Comparison of ENCODE assay signal across 1 cellular context in genomic region chr15:52466134-52466701, GRCh38.
A peak's percentile ranks its signal among the peaks of the same experiment; 100 is the strongest.
TF ChIP-seq lines count a peak whose summit lies in the region.

No MANE protein-coding gene starts in this region.

TF ChIP-seq in GM12878, 131 proteins besides CTCF, POLR2A, EP300 and RAD21 (continued from another document and continues in another):
- TF ChIP-seq, protein P1, sequence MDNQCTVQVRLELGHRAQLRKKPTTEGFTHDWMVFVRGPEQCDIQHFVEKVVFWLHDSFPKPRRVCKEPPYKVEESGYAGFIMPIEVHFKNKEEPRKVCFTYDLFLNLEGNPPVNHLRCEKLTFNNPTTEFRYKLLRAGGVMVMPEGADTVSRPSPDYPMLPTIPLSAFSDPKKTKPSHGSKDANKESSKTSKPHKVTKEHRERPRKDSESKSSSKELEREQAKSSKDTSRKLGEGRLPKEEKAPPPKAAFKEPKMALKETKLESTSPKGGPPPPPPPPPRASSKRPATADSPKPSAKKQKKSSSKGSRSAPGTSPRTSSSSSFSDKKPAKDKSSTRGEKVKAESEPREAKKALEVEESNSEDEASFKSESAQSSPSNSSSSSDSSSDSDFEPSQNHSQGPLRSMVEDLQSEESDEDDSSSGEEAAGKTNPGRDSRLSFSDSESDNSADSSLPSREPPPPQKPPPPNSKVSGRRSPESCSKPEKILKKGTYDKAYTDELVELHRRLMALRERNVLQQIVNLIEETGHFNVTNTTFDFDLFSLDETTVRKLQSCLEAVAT (IDR thresholded peaks at IDR 0.05) = peak; percentile 80
- TF ChIP-seq CREB1 (IDR thresholded peaks at IDR 0.05; ENCODE audit: low read depth) (0 out of 2 replicates have a peak, but pooled peaks have one; percentile 59), KDM1A (IDR thresholded peaks at IDR 0.05; ENCODE audit: borderline replicate concordance) (no peak), IKZF2 (IDR thresholded peaks at IDR 0.05) (peak; percentile 94 to 96), NFXL1 (IDR thresholded peaks at IDR 0.05; ENCODE audit: borderline replicate concordance) (no peak), RUNX3 (IDR thresholded peaks at IDR 0.05; ENCODE audit: low read length) (peak; percentile 95), CBFB (IDR thresholded peaks at IDR 0.05; ENCODE audit: low read depth) (peak; percentile 86), ETV6 (conservative IDR thresholded peaks at IDR 0.05 in 1 of 2, IDR thresholded peaks at IDR 0.05 in 1 of 2; ENCODE audit: borderline replicate concordance in 1 of 2, low read depth in 1 of 2) (peak in 1 of 2 experiments; percentile 75; a peak in 2 of 4 replicates), POU2F2 (IDR thresholded peaks at IDR 0.05; ENCODE audit: borderline replicate concordance, low read depth, low read length) (peak; percentile 72; the same call in 2 of the 3 replicates), PML (IDR thresholded peaks at IDR 0.05; ENCODE audit: low read length) (peak; percentile 47; the same call in 1 of the 2 replicates), ZBTB4 (CRISPR knock-in tag; IDR thresholded peaks at IDR 0.05) (no peak), ZBED1 (IDR thresholded peaks at IDR 0.05; ENCODE audit: borderline replicate concordance) (peak; percentile 76), SP1 (IDR thresholded peaks at IDR 0.05; ENCODE audit: low read depth, low read length) (peak; percentile 67), TCF7 (IDR thresholded peaks at IDR 0.05; ENCODE audit: borderline replicate concordance) (peak; percentile 59; the same call in 1 of the 2 replicates), BRCA1 (IDR thresholded peaks at IDR 0.05; ENCODE audit: low read depth, low read length) (no peak), JUNB (IDR thresholded peaks at IDR 0.05) (peak; percentile 46; the same call in 1 of the 2 replicates), ELK1 (IDR thresholded peaks at IDR 0.05; ENCODE audit: low read depth, low read length) (no peak), BHLHE40 (IDR thresholded peaks at IDR 0.05; ENCODE audit: borderline replicate concordance in 1 of 2, low read depth in 2 of 2, low read length in 1 of 2) (peak; percentile 82 to 84; a peak in 3 of 4 replicates), IKZF1 (conservative IDR thresholded peaks at IDR 0.05) (peak; percentile 96), MEF2A (IDR thresholded peaks at IDR 0.05; ENCODE audit: insufficient read depth, low read depth, low read length) (peak; percentile 85), ATF2 (IDR thresholded peaks at IDR 0.05; ENCODE audit: low read length) (peak; percentile 79; the same call in 1 of the 2 replicates), EZH2 (IDR thresholded peaks at IDR 0.05; ENCODE audit: borderline replicate concordance, control insufficient read depth, low read depth, low read length) (0 out of 2 replicates have a peak, but pooled peaks have one; percentile 37), CHD4 (IDR thresholded peaks at IDR 0.05) (no peak), BCLAF1 (IDR thresholded peaks at IDR 0.05) (no peak), ZNF207 (IDR thresholded peaks at IDR 0.05; ENCODE audit: borderline replicate concordance) (no peak; the same call in 1 of the 2 replicates), DPF2 (IDR thresholded peaks at IDR 0.05) (peak; percentile 100), STAT3 (IDR thresholded peaks at IDR 0.05; ENCODE audit: low read depth, low read length) (no peak), ZNF274 (IDR thresholded peaks at IDR 0.05; ENCODE audit: insufficient read depth, insufficient read length) (no peak), GATAD2B (conservative IDR thresholded peaks at IDR 0.05; ENCODE audit: low read depth) (peak; percentile 80), YY1 (IDR thresholded peaks at IDR 0.05; ENCODE audit: low read depth, low read length) (peak; percentile 19; the same call in 1 of the 2 replicates), POLR2AphosphoS5 (IDR thresholded peaks at IDR 0.05; ENCODE audit: low read length) (peak; percentile 78; the same call in 1 of the 2 replicates), MTA2 (IDR thresholded peaks at IDR 0.05; ENCODE audit: low read depth) (peak; percentile 90)
- TF ChIP-seq, protein P2, sequence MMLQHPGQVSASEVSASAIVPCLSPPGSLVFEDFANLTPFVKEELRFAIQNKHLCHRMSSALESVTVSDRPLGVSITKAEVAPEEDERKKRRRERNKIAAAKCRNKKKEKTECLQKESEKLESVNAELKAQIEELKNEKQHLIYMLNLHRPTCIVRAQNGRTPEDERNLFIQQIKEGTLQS (IDR thresholded peaks at IDR 0.05; ENCODE audit: borderline replicate concordance, extremely low read depth, low read depth, low read length) = no peak
- TF ChIP-seq, protein P3, sequence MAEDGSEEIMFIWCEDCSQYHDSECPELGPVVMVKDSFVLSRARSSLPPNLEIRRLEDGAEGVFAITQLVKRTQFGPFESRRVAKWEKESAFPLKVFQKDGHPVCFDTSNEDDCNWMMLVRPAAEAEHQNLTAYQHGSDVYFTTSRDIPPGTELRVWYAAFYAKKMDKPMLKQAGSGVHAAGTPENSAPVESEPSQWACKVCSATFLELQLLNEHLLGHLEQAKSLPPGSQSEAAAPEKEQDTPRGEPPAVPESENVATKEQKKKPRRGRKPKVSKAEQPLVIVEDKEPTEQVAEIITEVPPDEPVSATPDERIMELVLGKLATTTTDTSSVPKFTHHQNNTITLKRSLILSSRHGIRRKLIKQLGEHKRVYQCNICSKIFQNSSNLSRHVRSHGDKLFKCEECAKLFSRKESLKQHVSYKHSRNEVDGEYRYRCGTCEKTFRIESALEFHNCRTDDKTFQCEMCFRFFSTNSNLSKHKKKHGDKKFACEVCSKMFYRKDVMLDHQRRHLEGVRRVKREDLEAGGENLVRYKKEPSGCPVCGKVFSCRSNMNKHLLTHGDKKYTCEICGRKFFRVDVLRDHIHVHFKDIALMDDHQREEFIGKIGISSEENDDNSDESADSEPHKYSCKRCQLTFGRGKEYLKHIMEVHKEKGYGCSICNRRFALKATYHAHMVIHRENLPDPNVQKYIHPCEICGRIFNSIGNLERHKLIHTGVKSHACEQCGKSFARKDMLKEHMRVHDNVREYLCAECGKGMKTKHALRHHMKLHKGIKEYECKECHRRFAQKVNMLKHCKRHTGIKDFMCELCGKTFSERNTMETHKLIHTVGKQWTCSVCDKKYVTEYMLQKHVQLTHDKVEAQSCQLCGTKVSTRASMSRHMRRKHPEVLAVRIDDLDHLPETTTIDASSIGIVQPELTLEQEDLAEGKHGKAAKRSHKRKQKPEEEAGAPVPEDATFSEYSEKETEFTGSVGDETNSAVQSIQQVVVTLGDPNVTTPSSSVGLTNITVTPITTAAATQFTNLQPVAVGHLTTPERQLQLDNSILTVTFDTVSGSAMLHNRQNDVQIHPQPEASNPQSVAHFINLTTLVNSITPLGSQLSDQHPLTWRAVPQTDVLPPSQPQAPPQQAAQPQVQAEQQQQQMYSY (CRISPR knock-in tag; IDR thresholded peaks at IDR 0.05) = no peak
- TF ChIP-seq, protein P4, sequence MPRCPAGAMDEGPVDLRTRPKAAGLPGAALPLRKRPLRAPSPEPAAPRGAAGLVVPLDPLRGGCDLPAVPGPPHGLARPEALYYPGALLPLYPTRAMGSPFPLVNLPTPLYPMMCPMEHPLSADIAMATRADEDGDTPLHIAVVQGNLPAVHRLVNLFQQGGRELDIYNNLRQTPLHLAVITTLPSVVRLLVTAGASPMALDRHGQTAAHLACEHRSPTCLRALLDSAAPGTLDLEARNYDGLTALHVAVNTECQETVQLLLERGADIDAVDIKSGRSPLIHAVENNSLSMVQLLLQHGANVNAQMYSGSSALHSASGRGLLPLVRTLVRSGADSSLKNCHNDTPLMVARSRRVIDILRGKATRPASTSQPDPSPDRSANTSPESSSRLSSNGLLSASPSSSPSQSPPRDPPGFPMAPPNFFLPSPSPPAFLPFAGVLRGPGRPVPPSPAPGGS (IDR thresholded peaks at IDR 0.05; ENCODE audit: borderline replicate concordance, insufficient read depth, low read depth, low read length, poor library complexity, severe bottlenecking) = peak; percentile 95
- TF ChIP-seq, protein P5, sequence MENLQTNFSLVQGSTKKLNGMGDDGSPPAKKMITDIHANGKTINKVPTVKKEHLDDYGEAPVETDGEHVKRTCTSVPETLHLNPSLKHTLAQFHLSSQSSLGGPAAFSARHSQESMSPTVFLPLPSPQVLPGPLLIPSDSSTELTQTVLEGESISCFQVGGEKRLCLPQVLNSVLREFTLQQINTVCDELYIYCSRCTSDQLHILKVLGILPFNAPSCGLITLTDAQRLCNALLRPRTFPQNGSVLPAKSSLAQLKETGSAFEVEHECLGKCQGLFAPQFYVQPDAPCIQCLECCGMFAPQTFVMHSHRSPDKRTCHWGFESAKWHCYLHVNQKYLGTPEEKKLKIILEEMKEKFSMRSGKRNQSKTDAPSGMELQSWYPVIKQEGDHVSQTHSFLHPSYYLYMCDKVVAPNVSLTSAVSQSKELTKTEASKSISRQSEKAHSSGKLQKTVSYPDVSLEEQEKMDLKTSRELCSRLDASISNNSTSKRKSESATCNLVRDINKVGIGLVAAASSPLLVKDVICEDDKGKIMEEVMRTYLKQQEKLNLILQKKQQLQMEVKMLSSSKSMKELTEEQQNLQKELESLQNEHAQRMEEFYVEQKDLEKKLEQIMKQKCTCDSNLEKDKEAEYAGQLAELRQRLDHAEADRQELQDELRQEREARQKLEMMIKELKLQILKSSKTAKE (IDR thresholded peaks at IDR 0.05; ENCODE audit: low read depth, poor library complexity, severe bottlenecking) = peak; percentile 72
